ENCODE assay signal across 19 cellular contexts in the genomic region with DNA sequence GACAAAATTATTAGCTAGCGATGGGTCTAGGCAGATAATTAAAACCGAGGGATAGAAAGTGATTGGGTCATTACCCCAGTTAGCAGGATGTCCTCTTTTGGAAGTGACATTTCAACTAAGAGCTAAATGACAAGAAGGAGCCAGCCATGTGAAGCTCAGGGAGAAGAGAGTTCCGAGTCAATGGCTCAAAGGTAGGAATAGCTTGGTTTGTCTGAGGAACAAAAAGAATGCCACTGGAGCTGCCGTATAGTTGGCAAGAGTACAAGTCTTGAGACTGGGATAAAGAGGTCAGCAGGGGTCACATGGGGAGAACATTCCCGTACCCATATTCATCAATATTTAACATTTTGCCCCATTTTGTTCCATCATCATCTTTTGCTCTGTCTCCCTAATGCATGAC.
"Had no signal": no experiment of that assay in that cellular context is flagged by ENCODE, and none has a peak within 500 bp of the region (broad histone marks: within the 10 kb centered on the region; RNA-seq: fewer than 3 reads in every experiment).

No MANE protein-coding gene starts in this region.

- H3K36me3 Mint-ChIP-seq: natural killer cell treated with Interleukin-12 subunit alpha and Interleukin-12 subunit beta and Interleukin-15 and Interleukin-18, amount 100 ng/mL, for 72 hours had no signal

- H3K27me3 ChIP-seq: hepatocyte, ovary, stomach had no signal

- H3K27ac ChIP-seq: hepatocyte, ovary, stomach had no signal

- H3K9me3 Mint-ChIP-seq: dendritic cell treated with granulocyte-macrophage colony-stimulating factor and Interleukin-4, amounts not matched to agents 40 ng/mL and 50 ng/mL, for 4 days; effector memory CD8-positive, alpha-beta T cell; natural killer cell treated with Interleukin-12 subunit alpha and Interleukin-12 subunit beta and Interleukin-15 and Interleukin-18, amount 100 ng/mL, for 72 hours had no signal

- ATAC-seq: effector memory CD8-positive, alpha-beta T cell; left colon; natural killer cell treated with Interleukin-12 subunit alpha and Interleukin-12 subunit beta and Interleukin-15 and Interleukin-18, amount 100 ng/mL, for 72 hours had no signal

- H3K4me2 ChIP-seq: hepatocyte had no signal

- H3K36me3 ChIP-seq: ovary had no signal

- H3K27ac Mint-ChIP-seq: dendritic cell treated with granulocyte-macrophage colony-stimulating factor and Interleukin-4, amounts not matched to agents 40 ng/mL and 50 ng/mL, for 4 days; effector memory CD8-positive, alpha-beta T cell; natural killer cell treated with Interleukin-12 subunit alpha and Interleukin-12 subunit beta and Interleukin-15 and Interleukin-18, amount 100 ng/mL, for 72 hours had no signal

- DNase-seq: effector memory CD8-positive, alpha-beta T cell; foreskin melanocyte; head of caudate nucleus; left colon; left ventricle myocardium superior; mesenchymal stem cell; midbrain; nucleus accumbens; ovary; right cardiac atrium; small intestine; stimulated activated CD4-positive, alpha-beta T cell treated with anti-CD3 and anti-CD28 coated beads, Interleukin-12 subunit alpha, Interleukin-12 subunit beta, amount 100 ng/mL, for 4 hours; stimulated activated naive CD4-positive, alpha-beta T cell; stomach; trophoblast cell had no signal

- H3K27me3 Mint-ChIP-seq: dendritic cell treated with granulocyte-macrophage colony-stimulating factor and Interleukin-4, amounts not matched to agents 40 ng/mL and 50 ng/mL, for 4 days; effector memory CD8-positive, alpha-beta T cell; natural killer cell treated with Interleukin-12 subunit alpha and Interleukin-12 subunit beta and Interleukin-15 and Interleukin-18, amount 100 ng/mL, for 72 hours had no signal

- H3K4me3 ChIP-seq: hepatocyte, lung, ovary, stomach had no signal

- H2AFZ ChIP-seq: hepatocyte had no signal

- H3K4me3 Mint-ChIP-seq: dendritic cell treated with granulocyte-macrophage colony-stimulating factor and Interleukin-4, amounts not matched to agents 40 ng/mL and 50 ng/mL, for 4 days; effector memory CD8-positive, alpha-beta T cell; natural killer cell treated with Interleukin-12 subunit alpha and Interleukin-12 subunit beta and Interleukin-15 and Interleukin-18, amount 100 ng/mL, for 72 hours had no signal

- H3K79me2 ChIP-seq: hepatocyte had no signal

- H3K9me3 ChIP-seq: ovary, stomach had no signal
